ENCODE assay signal across 5 cellular contexts in the genomic region with DNA sequence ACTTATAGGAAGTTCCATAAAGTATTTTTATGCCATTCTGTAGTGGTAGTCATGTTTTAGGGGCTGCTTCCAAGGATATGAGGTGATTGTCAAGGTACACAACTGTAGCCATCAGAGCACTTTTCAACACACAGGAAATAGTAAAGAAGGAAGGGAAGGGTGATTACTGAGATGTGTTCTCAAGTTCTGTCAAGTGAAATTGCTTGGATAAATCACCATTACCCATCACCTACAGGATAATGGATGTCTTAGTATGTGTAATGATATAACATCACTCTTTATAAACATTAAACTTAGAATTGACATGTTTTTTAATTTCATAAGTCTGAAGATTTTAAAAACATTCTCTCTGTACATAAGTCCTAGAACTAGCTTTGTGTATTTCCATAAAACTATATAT.
"Had no signal": no experiment of that assay in that cellular context is flagged by ENCODE, and none has a peak within 500 bp of the region (broad histone marks: within the 10 kb centered on the region; RNA-seq: fewer than 3 reads in every experiment).

No MANE protein-coding gene starts in this region.

- H3K27ac ChIP-seq: HL-60 had no signal

- H3K4me3 ChIP-seq: K562 had no signal

- DNase-seq: IMR-90 had no signal

- FAIRE-seq: HepG2, HTR-8/SVneo, K562 had no signal
